ENCODE assay signal across 26 cellular contexts in the genomic region with DNA sequence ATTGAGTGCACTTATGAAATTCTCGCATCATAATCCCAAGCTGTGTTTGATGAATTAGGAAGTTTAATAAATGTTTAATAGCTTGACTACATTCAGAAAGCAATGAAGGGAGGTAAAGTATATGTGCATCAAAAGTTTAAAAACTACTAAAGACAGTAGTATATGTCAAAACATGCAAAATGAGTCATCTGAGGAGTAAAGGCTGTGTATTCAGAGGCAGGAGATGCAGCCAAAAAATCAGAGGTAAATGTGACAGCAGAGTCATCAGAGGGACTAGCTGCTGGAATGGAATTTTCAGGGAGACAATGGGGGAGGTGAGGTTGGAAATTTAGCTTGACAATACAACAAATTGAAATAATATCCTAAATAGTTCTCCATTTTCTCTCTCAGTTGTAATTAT.
"Had no signal": no experiment of that assay in that cellular context is flagged by ENCODE, and none has a peak within 500 bp of the region (broad histone marks: within the 10 kb centered on the region; RNA-seq: fewer than 3 reads in every experiment).

No MANE protein-coding gene starts in this region.

- FAIRE-seq: endothelial cell of umbilical vein, kidney had no signal

- H3K4me3 ChIP-seq: cardiac muscle cell, coronary artery, dorsolateral prefrontal cortex, esophagus muscularis mucosa, gastrocnemius medialis, ovary, right lobe of liver, testis, transverse colon had no signal

- DNase-seq: activated CD4-positive, alpha-beta T cell treated with anti-CD3 and anti-CD28 coated beads for 36 hours; activated CD4-positive, CD25-positive, alpha-beta regulatory T cell; activated CD8-positive, alpha-beta memory T cell treated with anti-CD3 and anti-CD28 coated beads, Interleukin-2, amount 10 ng/mL, durations not matched to agents 7 days and 5 days; activated CD8-positive, alpha-beta T cell treated with anti-CD3 and anti-CD28 coated beads, Interleukin-2, amount 10 ng/mL, durations not matched to agents 7 days and 5 days; activated naive CD4-positive, alpha-beta T cell; activated T-cell treated with anti-CD3 and anti-CD28 coated beads, Interleukin-2, amount 50 U/mL, for 72 hours; anterior cingulate cortex; cerebellar nuclear complex; dorsolateral prefrontal cortex; gastrocnemius medialis; glutamatergic neuron; hippocampal formation; kidney; midbrain; naive thymus-derived CD4-positive, alpha-beta T cell; ovary; right lobe of liver; stimulated activated CD4-positive, alpha-beta T cell treated with anti-CD3 and anti-CD28 coated beads, Interleukin-2, amount 100 ng/mL, for 48 hours; stimulated activated naive CD8-positive, alpha-beta T cell treated with anti-CD3 and anti-CD28 coated beads, Interleukin-15, Interleukin-2, amounts not matched to agents 100 U/mL and 50 U/mL, for 24 hours; testis; transverse colon had no signal

- H3K4me1 ChIP-seq: gastrocnemius medialis, right lobe of liver, testis, transverse colon had no signal

- H3K36me3 ChIP-seq: cardiac muscle cell, esophagus muscularis mucosa, gastrocnemius medialis, ovary, right lobe of liver, transverse colon had no signal

- H3K9me3 ChIP-seq: esophagus muscularis mucosa, gastrocnemius medialis, ovary, right lobe of liver, testis, transverse colon had no signal

- H3K27ac ChIP-seq: cardiac muscle cell, coronary artery, dorsolateral prefrontal cortex, esophagus muscularis mucosa, gastrocnemius medialis, ovary, right lobe of liver, testis, transverse colon had no signal

- H3K27me3 ChIP-seq: cardiac muscle cell, esophagus muscularis mucosa, gastrocnemius medialis, ovary, right lobe of liver, testis, transverse colon had no signal

- ATAC-seq: activated CD4-positive, alpha-beta T cell treated with anti-CD3 and anti-CD28 coated beads for 36 hours; activated CD8-positive, alpha-beta memory T cell treated with anti-CD3 and anti-CD28 coated beads, Interleukin-2, amount 10 ng/mL, durations not matched to agents 7 days and 5 days; activated CD8-positive, alpha-beta T cell treated with anti-CD3 and anti-CD28 coated beads, Interleukin-2, amount 10 ng/mL, durations not matched to agents 7 days and 5 days; activated naive CD4-positive, alpha-beta T cell treated with anti-CD3 and anti-CD28 coated beads, Interleukin-2, amount 50 U/mL, for 72 hours; activated T-cell treated with anti-CD3 and anti-CD28 coated beads, Interleukin-2, amount 50 U/mL, for 72 hours; gastrocnemius medialis; naive thymus-derived CD4-positive, alpha-beta T cell; right lobe of liver; stimulated activated naive CD8-positive, alpha-beta T cell treated with anti-CD3 and anti-CD28 coated beads, Interleukin-15, Interleukin-2, amounts not matched to agents 100 U/mL and 50 U/mL, for 24 hours had no signal
